In genomic region chr11:28910926-28911325, GRCh38 we compare ENCODE assay signal across 25 cellular contexts.
"Had no signal": no experiment of that assay in that cellular context is flagged by ENCODE, and none has a peak within 500 bp of the region (broad histone marks: within the 10 kb centered on the region; RNA-seq: fewer than 3 reads in every experiment).

No MANE protein-coding gene starts in this region.

- H3K27ac ChIP-seq: brain microvascular endothelial cell, colonic mucosa, hepatocyte, left ventricle myocardium inferior, pancreas, stomach, transverse colon, uterus, VCaP had no signal

- H3K36me3 ChIP-seq: brain microvascular endothelial cell, colonic mucosa, left ventricle myocardium inferior, pancreas, stomach, transverse colon, uterus had no signal

- H3K27me3 ChIP-seq: brain microvascular endothelial cell, colonic mucosa, hepatocyte, pancreas, stomach, transverse colon, uterus had no signal

- H3K79me2 ChIP-seq: hepatocyte had no signal

- ATAC-seq: activated CD4-positive, CD25-positive, alpha-beta regulatory T cell treated with anti-CD3 and anti-CD28 coated beads, Interleukin-2, amount 50 U/mL, for 24 hours; activated CD8-positive, alpha-beta memory T cell treated with anti-CD3 and anti-CD28 coated beads, Interleukin-2, amount 10 ng/mL, durations not matched to agents 7 days and 5 days; activated CD8-positive, alpha-beta T cell treated with anti-CD3 and anti-CD28 coated beads for 36 hours; natural killer cell; pancreas; right cardiac atrium; stimulated activated effector memory CD8-positive, alpha-beta T cell treated with anti-CD3 and anti-CD28 coated beads, Interleukin-12 subunit alpha, Interleukin-12 subunit beta, amount 100 ng/mL, for 72 hours had no signal

- H3K4me2 ChIP-seq: hepatocyte had no signal

- H3K4me3 Mint-ChIP-seq: activated CD4-positive, alpha-beta T cell treated with anti-CD3 and anti-CD28 coated beads, Interleukin-2, amount 10 ng/mL, durations not matched to agents 7 days and 5 days; activated CD8-positive, alpha-beta memory T cell treated with anti-CD3 and anti-CD28 coated beads, Interleukin-2, amount 10 ng/mL, durations not matched to agents 7 days and 5 days; activated CD8-positive, alpha-beta T cell treated with anti-CD3 and anti-CD28 coated beads for 36 hours; activated naive CD4-positive, alpha-beta T cell treated with anti-CD3 and anti-CD28 coated beads, Interleukin-2, amount 10 ng/mL, durations not matched to agents 7 days and 5 days; immature natural killer cell; natural killer cell; stimulated activated effector memory CD8-positive, alpha-beta T cell treated with anti-CD3 and anti-CD28 coated beads, Interleukin-12 subunit alpha, Interleukin-12 subunit beta, amount 100 ng/mL, for 72 hours had no signal

- H2AFZ ChIP-seq: hepatocyte had no signal

- DNase-seq: activated CD4-positive, alpha-beta T cell treated with anti-CD3 and anti-CD28 coated beads, Interleukin-2, amount 10 ng/mL, durations not matched to agents 7 days and 5 days; activated CD8-positive, alpha-beta memory T cell treated with anti-CD3 and anti-CD28 coated beads, Interleukin-2, amount 10 ng/mL, durations not matched to agents 7 days and 5 days; activated CD8-positive, alpha-beta T cell treated with anti-CD3 and anti-CD28 coated beads for 36 hours; activated effector memory CD4-positive, alpha-beta T cell treated with anti-CD3 and anti-CD28 coated beads, Interleukin-2, amount 50 U/mL, for 16 hours; activated naive CD4-positive, alpha-beta T cell treated with anti-CD3 and anti-CD28 coated beads, Interleukin-2, amount 10 ng/mL, durations not matched to agents 7 days and 5 days; activated T-cell treated with anti-CD3 and anti-CD28 coated beads for 4 hours; aorta; brain microvascular endothelial cell; colonic mucosa; glutamatergic neuron; immature natural killer cell; left ventricle myocardium inferior; natural killer cell; pancreas; right cardiac atrium; small intestine; stimulated activated CD4-positive, alpha-beta T cell treated with anti-CD3 and anti-CD28 coated beads, Interleukin-2, amount 100 ng/mL, for 24 hours; stomach; transverse colon; uterus had no signal

- H3K4me1 ChIP-seq: colonic mucosa, left ventricle myocardium inferior, pancreas, stomach, transverse colon, uterus had no signal

- H3K9me3 ChIP-seq: colonic mucosa, left ventricle myocardium inferior, pancreas, stomach, transverse colon, uterus had no signal

- H3K27ac Mint-ChIP-seq: activated CD4-positive, alpha-beta T cell treated with anti-CD3 and anti-CD28 coated beads, Interleukin-2, amount 10 ng/mL, durations not matched to agents 7 days and 5 days; activated CD8-positive, alpha-beta memory T cell treated with anti-CD3 and anti-CD28 coated beads, Interleukin-2, amount 10 ng/mL, durations not matched to agents 7 days and 5 days; activated CD8-positive, alpha-beta T cell treated with anti-CD3 and anti-CD28 coated beads for 36 hours; activated naive CD4-positive, alpha-beta T cell treated with anti-CD3 and anti-CD28 coated beads, Interleukin-2, amount 10 ng/mL, durations not matched to agents 7 days and 5 days; immature natural killer cell; natural killer cell; stimulated activated effector memory CD8-positive, alpha-beta T cell treated with anti-CD3 and anti-CD28 coated beads, Interleukin-12 subunit alpha, Interleukin-12 subunit beta, amount 100 ng/mL, for 72 hours had no signal

- H3K4me3 ChIP-seq: colonic mucosa, hepatocyte, left ventricle myocardium inferior, pancreas, stomach, transverse colon, uterus had no signal

- H3K4me1 Mint-ChIP-seq: activated CD4-positive, alpha-beta T cell treated with anti-CD3 and anti-CD28 coated beads, Interleukin-2, amount 10 ng/mL, durations not matched to agents 7 days and 5 days; activated CD8-positive, alpha-beta memory T cell treated with anti-CD3 and anti-CD28 coated beads, Interleukin-2, amount 10 ng/mL, durations not matched to agents 7 days and 5 days; activated naive CD4-positive, alpha-beta T cell treated with anti-CD3 and anti-CD28 coated beads, Interleukin-2, amount 10 ng/mL, durations not matched to agents 7 days and 5 days; immature natural killer cell; natural killer cell; stimulated activated effector memory CD8-positive, alpha-beta T cell treated with anti-CD3 and anti-CD28 coated beads, Interleukin-12 subunit alpha, Interleukin-12 subunit beta, amount 100 ng/mL, for 72 hours had no signal

- FAIRE-seq: frontal cortex, pancreas, small intestine had no signal

- H3K36me3 Mint-ChIP-seq: activated CD8-positive, alpha-beta memory T cell treated with anti-CD3 and anti-CD28 coated beads, Interleukin-2, amount 10 ng/mL, durations not matched to agents 7 days and 5 days; activated naive CD4-positive, alpha-beta T cell treated with anti-CD3 and anti-CD28 coated beads, Interleukin-2, amount 10 ng/mL, durations not matched to agents 7 days and 5 days; stimulated activated effector memory CD8-positive, alpha-beta T cell treated with anti-CD3 and anti-CD28 coated beads, Interleukin-12 subunit alpha, Interleukin-12 subunit beta, amount 100 ng/mL, for 72 hours had no signal

- H3K27me3 Mint-ChIP-seq: activated CD4-positive, alpha-beta T cell treated with anti-CD3 and anti-CD28 coated beads, Interleukin-2, amount 10 ng/mL, durations not matched to agents 7 days and 5 days; activated CD8-positive, alpha-beta memory T cell treated with anti-CD3 and anti-CD28 coated beads, Interleukin-2, amount 10 ng/mL, durations not matched to agents 7 days and 5 days; activated CD8-positive, alpha-beta T cell treated with anti-CD3 and anti-CD28 coated beads for 36 hours; activated naive CD4-positive, alpha-beta T cell treated with anti-CD3 and anti-CD28 coated beads, Interleukin-2, amount 10 ng/mL, durations not matched to agents 7 days and 5 days had no signal
